In the genomic region with DNA sequence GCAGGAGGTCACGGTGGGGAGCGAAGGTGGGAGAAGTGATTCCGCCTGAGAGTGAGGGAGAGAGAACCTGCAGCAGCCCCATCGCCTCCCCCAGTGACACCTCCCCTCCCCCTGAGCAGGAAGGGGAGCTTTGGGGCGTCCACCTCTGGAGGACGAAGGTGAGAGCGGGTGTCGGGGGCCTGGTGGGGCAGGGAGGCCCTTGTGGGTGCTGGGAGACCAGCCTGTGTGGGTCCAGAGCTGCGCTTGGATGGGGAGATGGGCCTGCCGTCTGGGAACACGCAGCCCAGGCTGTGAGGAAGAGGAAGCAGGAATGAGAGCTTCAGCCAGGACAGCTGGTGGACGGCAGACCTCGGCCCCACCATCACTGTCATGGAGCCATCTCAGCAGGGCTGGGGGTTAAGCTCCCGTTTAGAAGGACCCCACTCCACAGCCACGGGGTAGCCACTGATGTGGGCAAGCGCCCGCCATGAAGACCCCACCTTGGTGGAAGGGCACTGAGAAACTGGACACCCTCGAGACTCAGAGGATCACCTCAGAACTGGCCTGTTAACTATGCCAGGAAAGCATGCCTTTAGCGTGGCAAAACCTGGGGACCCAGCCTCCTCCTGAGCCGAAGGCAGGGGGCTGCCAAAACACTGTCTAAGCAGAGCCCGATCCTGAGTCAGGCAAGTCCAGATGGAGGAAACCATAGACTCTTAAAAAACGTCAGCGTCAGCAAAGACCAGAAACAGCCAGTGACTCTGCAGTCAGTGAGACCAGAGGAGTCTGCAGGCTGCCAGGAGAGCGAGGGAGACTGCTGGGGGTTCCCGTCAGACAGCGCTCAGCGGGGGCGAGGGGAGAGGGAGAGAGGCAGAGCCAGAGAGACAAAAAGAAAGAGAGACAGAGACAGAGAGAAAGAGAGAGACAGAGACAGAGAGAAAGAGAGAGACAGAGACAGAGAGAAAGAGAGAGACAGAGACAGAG, we compare ENCODE assay signal across 10 cellular contexts. TPM values are rescaled to one million over a fixed set of nuclear protein-coding genes. Genes with fewer than 3 reads are reported as not detected.
DNase-seq lines count a peak whose midpoint lies in the region; ATAC-seq, FAIRE-seq and TF ChIP-seq lines count a peak whose summit lies in the region.
"Had no signal": no experiment of that assay in that cellular context is flagged by ENCODE, and none has a peak within 500 bp of the region (broad histone marks: within the 10 kb centered on the region; RNA-seq: fewer than 3 reads in every experiment).

No MANE protein-coding gene starts in this region.

- H3K27me3 ChIP-seq in psoas muscle (ENCODE audit: insufficient read depth in 3 of 3, low read length in 2 of 3), result no peaks in the 10 kb centered on the region
- H3K27me3 ChIP-seq: sigmoid colon had no signal

- ATAC-seq in psoas muscle (peak; percentile 43 to 72 (median 64)), HG03520 (IDR thresholded peaks at IDR 0.05; ENCODE audit: unreplicated experiment) (no peak)

- peaks cover 11% of the 10 kb centered on the region for H3K4me1 ChIP-seq in psoas muscle

- H3K9me3 Mint-ChIP-seq in activated CD4-positive, alpha-beta T cell treated with anti-CD3 and anti-CD28 coated beads, Interleukin-2, amount 10 ng/mL, durations not matched to agents 7 days and 5 days, result peaks cover 17% of the 10 kb centered on the region

- H3K36me3 ChIP-seq in psoas muscle (ENCODE audit: insufficient read depth in 1 of 2, low read depth in 1 of 2), result no peaks in the 10 kb centered on the region
- H3K36me3 ChIP-seq: sigmoid colon had no signal

- intact Hi-C loops in psoas muscle (cut with DNase I), result loop anchor here in 1 of 2 donors (5.0 kb wide), 1 partner anchor 115 kb away; no protein-coding TSS in a partner anchor

- peaks cover 12% of the 10 kb centered on the region for H3K36me3 Mint-ChIP-seq in activated CD4-positive, alpha-beta T cell treated with anti-CD3 and anti-CD28 coated beads, Interleukin-2, amount 10 ng/mL, durations not matched to agents 7 days and 5 days (ENCODE audit: low read depth)

- peak; percentile 43 for FAIRE-seq in GM12891 (lab: Jason Lieb, UNC)

- TF ChIP-seq POLR2A in GM12891 (IDR thresholded peaks at IDR 0.05; ENCODE audit: low read depth, low read length), result no peak

- peak overlapping the region; percentile 71 for H3K27ac Mint-ChIP-seq in activated CD4-positive, alpha-beta T cell treated with anti-CD3 and anti-CD28 coated beads, Interleukin-2, amount 10 ng/mL, durations not matched to agents 7 days and 5 days

- POLR2A ChIA-PET in activated CD4-positive, alpha-beta T cell treated with anti-CD3 and anti-CD28 coated beads, Interleukin-2, amount 10 ng/mL, durations not matched to agents 7 days and 5 days (lab: Charles Lee), result no interaction called here

- peak overlapping the region; percentile 86 for H3K27ac ChIP-seq in psoas muscle

- DNase-seq in GM12891 (ENCODE audit: insufficient read length, low spot score) (no peak), fibroblast of villous mesenchyme (ENCODE audit: low read depth) (peak; percentile 60), psoas muscle (peak; percentile 41 to 64), NCI-H2029 (lab: John Stamatoyannopoulos, UW) (no peak), OCI-M2 (lab: John Stamatoyannopoulos, UW; ENCODE audit: unreplicated experiment) (no peak), NCI-H128 (lab: John Stamatoyannopoulos, UW; ENCODE audit: unreplicated experiment) (no peak)
- DNase-seq in activated CD4-positive, alpha-beta T cell treated with anti-CD3 and anti-CD28 coated beads, Interleukin-2, amount 10 ng/mL, durations not matched to agents 7 days and 5 days, result no peak
- DNase-seq: activated effector memory CD4-positive, alpha-beta T cell treated with anti-CD3 and anti-CD28 coated beads, Interleukin-2, amount 50 U/mL, for 16 hours had no signal

- TF ChIP-seq CTCF in fibroblast of villous mesenchyme (IDR thresholded peaks at IDR 0.05; ENCODE audit: insufficient read depth, low read depth, low read length) (no peak), psoas muscle (IDR thresholded peaks at IDR 0.05) (no peak)

- H3K27me3 Mint-ChIP-seq in activated CD4-positive, alpha-beta T cell treated with anti-CD3 and anti-CD28 coated beads, Interleukin-2, amount 10 ng/mL, durations not matched to agents 7 days and 5 days, result peaks cover 17% of the 10 kb centered on the region

- H3K9me3 ChIP-seq in psoas muscle, result no peaks in the 10 kb centered on the region

- peaks cover 22% of the 10 kb centered on the region for H3K4me1 Mint-ChIP-seq in activated CD4-positive, alpha-beta T cell treated with anti-CD3 and anti-CD28 coated beads, Interleukin-2, amount 10 ng/mL, durations not matched to agents 7 days and 5 days

- CTCF ChIA-PET in activated CD4-positive, alpha-beta T cell treated with anti-CD3 and anti-CD28 coated beads, Interleukin-2, amount 10 ng/mL, durations not matched to agents 7 days and 5 days (lab: Charles Lee), result no interaction called here

- 52 to 57% (median 55%) methylated on average over 24 to 28 of the region's 28 CpGs for WGBS in psoas muscle, 3 donors

- no peak overlapping the region for H3K4me3 ChIP-seq in fibroblast of villous mesenchyme (ENCODE audit: low read depth, low read length)
- peak overlapping the region; percentile 68 for H3K4me3 ChIP-seq in psoas muscle

- peak overlapping the region; percentile 61 for H3K4me3 Mint-ChIP-seq in activated CD4-positive, alpha-beta T cell treated with anti-CD3 and anti-CD28 coated beads, Interleukin-2, amount 10 ng/mL, durations not matched to agents 7 days and 5 days

TF ChIP-seq in GM12891, 5 proteins besides CTCF, POLR2A, EP300 and RAD21:
- TF ChIP-seq TAF1 (IDR thresholded peaks at IDR 0.05; ENCODE audit: low read depth, low read length) (no peak), POLR2AphosphoS5 (IDR thresholded peaks at IDR 0.05; ENCODE audit: low read depth, low read length) (no peak), SPI1 (IDR thresholded peaks at IDR 0.05; ENCODE audit: low read depth, low read length) (no peak), POU2F2 (IDR thresholded peaks at IDR 0.05; ENCODE audit: low read depth, low read length) (no peak), PAX5 (IDR thresholded peaks at IDR 0.05; ENCODE audit: insufficient read depth, low read length, severe bottlenecking) (no peak)

RNA-seq across cellular contexts. Expression of gene PROZ, which starts 6.4 kb away (rescaled TPM):
- 0.05 TPM for polyA plus RNA-seq in GM12891 (2012; ENCODE audit: low read depth, missing spikeins)
- total RNA-seq in activated CD4-positive, alpha-beta T cell treated with anti-CD3 and anti-CD28 coated beads, Interleukin-2, amount 10 ng/mL, durations not matched to agents 7 days and 5 days, result under 1 TPM in 1 of 2 experiments, not detected in 1; 0.19 TPM
- total RNA-seq in fibroblast of villous mesenchyme (under 0.01 TPM in 1 of 2 replicates, not detected in the other), psoas muscle (not detected)
- not detected for polyA plus RNA-seq in psoas muscle
- total RNA-seq: sigmoid colon had no signal

RNA-seq across cellular contexts. Expression of gene F10, which starts 29.4 kb away (rescaled TPM):
- not detected for polyA plus RNA-seq in GM12891 (2012; ENCODE audit: low read depth, missing spikeins)
- not detected for total RNA-seq in activated CD4-positive, alpha-beta T cell treated with anti-CD3 and anti-CD28 coated beads, Interleukin-2, amount 10 ng/mL, durations not matched to agents 7 days and 5 days
- total RNA-seq in fibroblast of villous mesenchyme (8.7 and 12.5 TPM in 2 replicates), psoas muscle (1 to 10 TPM in 3 of 4 donors, under 1 TPM in 1; 0.63 to 4.9 (median 1.2) TPM)
- polyA plus RNA-seq in psoas muscle, result 1 to 10 TPM; 1.5 to 2.0 (median 1.6) TPM

RNA-seq across cellular contexts. Expression of gene F7, which starts 46.4 kb away (rescaled TPM):
- not detected for polyA plus RNA-seq in GM12891 (2012; ENCODE audit: low read depth, missing spikeins)
- not detected for total RNA-seq in activated CD4-positive, alpha-beta T cell treated with anti-CD3 and anti-CD28 coated beads, Interleukin-2, amount 10 ng/mL, durations not matched to agents 7 days and 5 days
- not detected in 2 replicates for total RNA-seq in fibroblast of villous mesenchyme
- total RNA-seq in psoas muscle, result under 1 TPM in 2 of 4 donors, not detected in 2; 0.10 to 0.20 TPM
- polyA plus RNA-seq in psoas muscle, result under 1 TPM in 1 of 3 donors, not detected in 2; 0.08 TPM
- total RNA-seq: sigmoid colon had no signal

RNA-seq across cellular contexts. Expression of gene PCID2, which starts 56.4 kb away (rescaled TPM):
- 33.9 TPM for polyA plus RNA-seq in GM12891 (2012; ENCODE audit: low read depth, missing spikeins)
- 10 to 100 TPM; 65.5 to 69.8 TPM for total RNA-seq in activated CD4-positive, alpha-beta T cell treated with anti-CD3 and anti-CD28 coated beads, Interleukin-2, amount 10 ng/mL, durations not matched to agents 7 days and 5 days
- total RNA-seq in fibroblast of villous mesenchyme (54.8 and 83.8 TPM in 2 replicates), psoas muscle (10 to 100 TPM; 22.5 to 37.1 (median 26.4) TPM)
- polyA plus RNA-seq in psoas muscle, result 10 to 100 TPM; 19.9 to 28.2 (median 26.6) TPM

RNA-seq across cellular contexts. Expression of gene CUL4A, which starts 57.4 kb away (rescaled TPM):
- 30.9 TPM for polyA plus RNA-seq in GM12891 (2012; ENCODE audit: low read depth, missing spikeins)
- 10 to 100 TPM; 81.2 to 84.6 TPM for total RNA-seq in activated CD4-positive, alpha-beta T cell treated with anti-CD3 and anti-CD28 coated beads, Interleukin-2, amount 10 ng/mL, durations not matched to agents 7 days and 5 days
- total RNA-seq in fibroblast of villous mesenchyme, result 114 and 132 TPM in 2 replicates
- 100 to 1,000 TPM; 123 to 152 (median 137) TPM for total RNA-seq in psoas muscle
- 100 to 1,000 TPM in 1 of 3 donors, 10 to 100 TPM in 2; 75.4 to 180 (median 86.6) TPM for polyA plus RNA-seq in psoas muscle

Comparison
In these comparisons a context has a peak if more than half of its experiments do, and no peak if none do; other contexts are left out.
1. DNase-seq: peak in fibroblast of villous mesenchyme (single experiment) and psoas muscle (2 of 2); none in GM12891 (single experiment), activated CD4-positive, alpha-beta T cell treated with anti-CD3 and anti-CD28 coated beads, Interleukin-2, amount 10 ng/mL, durations not matched to agents 7 days and 5 days (single experiment), NCI-H2029 (single experiment), OCI-M2 (single experiment) and NCI-H128 (single experiment).